In the genomic region with DNA sequence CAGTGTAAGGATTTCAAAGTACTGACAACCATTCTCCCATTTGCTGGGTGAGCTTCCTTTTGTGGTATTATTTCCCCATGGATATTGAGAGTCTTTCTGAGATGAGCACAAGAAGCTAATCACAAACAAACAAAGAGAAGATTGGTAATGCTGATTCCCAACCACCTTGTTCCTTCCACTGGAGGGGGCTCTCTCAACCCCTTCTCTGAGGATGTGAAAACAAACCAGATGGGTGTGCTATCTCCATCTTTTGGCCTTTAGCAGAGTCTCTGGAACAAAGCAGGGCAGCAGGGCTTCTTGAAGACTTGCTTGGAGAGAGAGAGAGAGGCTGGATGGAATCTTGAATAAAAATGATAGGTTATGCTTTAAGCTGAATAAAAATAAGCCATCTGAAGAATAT, we compare ENCODE assay signal across 8 cellular contexts.
A peak's percentile ranks its signal among the peaks of the same experiment; 100 is the strongest.
DNase-seq lines count a peak whose midpoint lies in the region; ATAC-seq and TF ChIP-seq lines count a peak whose summit lies in the region.

No MANE protein-coding gene starts in this region.

- H2BK12ac ChIP-seq in H9 (ENCODE audit: insufficient read length, low read depth, low read length): no peak overlapping the region

- H2BK20ac ChIP-seq in H9 (ENCODE audit: low read depth, low read length, poor library complexity, severe bottlenecking): no peak overlapping the region

- no peak overlapping the region for H2BK15ac ChIP-seq in H9 (ENCODE audit: low read depth, low read length)

- TF ChIP-seq CTCF in H9 (conservative IDR thresholded peaks at IDR 0.05) (peak; percentile 77), HFFc6 (IDR thresholded peaks at IDR 0.05) (no peak)

- no peak overlapping the region for H3T11ph ChIP-seq in H9 (ENCODE audit: low read length)

- no peak overlapping the region for H3K56ac ChIP-seq in H9 (ENCODE audit: insufficient read length, low read depth, low read length)

- no peaks in the 10 kb centered on the region for H3K79me1 ChIP-seq in H9 (ENCODE audit: insufficient read depth, low read depth, low read length, poor library complexity, severe bottlenecking)

- no peak overlapping the region for H4K5ac ChIP-seq in H9 (ENCODE audit: insufficient read length, low read depth, low read length)

- intact Hi-C loops in activated naive CD4-positive, alpha-beta T cell treated with anti-CD3 and anti-CD28 coated beads for 36 hours (cut with micrococcal nuclease): no loop called here

- no peaks in the 10 kb centered on the region for H3K79me2 ChIP-seq in H9 (ENCODE audit: insufficient read depth, low read length)

- DNase-seq in AG08396 (ENCODE audit: low spot score) (peak; percentile 3), H9 (peak; percentile 63), RPMI7951 (ENCODE audit: low read depth) (peak; percentile 85), iPS-NIHi11 (ENCODE audit: low spot score) (peak; percentile 70), HFFc6 (no peak)
- DNase-seq in activated naive CD4-positive, alpha-beta T cell treated with anti-CD3 and anti-CD28 coated beads for 36 hours: no peak
- no peak for DNase-seq in stimulated activated CD4-positive, alpha-beta T cell treated with anti-CD3 and anti-CD28 coated beads, Interleukin-2, amount 100 ng/mL, for 24 hours

- no peak overlapping the region for H2AFZ ChIP-seq in H9 (ENCODE audit: low read length)

- no peak overlapping the region for H3K27ac ChIP-seq in H9 (ENCODE audit: insufficient read length, low read depth, low read length)

- H3K9ac ChIP-seq in H9 (ENCODE audit: extremely low read depth, insufficient read length, low read length): no peak overlapping the region

- H4K8ac ChIP-seq in H9 (replicated peaks; ENCODE audit: insufficient read length, low read depth, low read length): no peak overlapping the region

- H3K4me3 Mint-ChIP-seq in H9 (no peak overlapping the region), HFFc6 (no peak overlapping the region)
- H3K4me3 Mint-ChIP-seq in activated naive CD4-positive, alpha-beta T cell treated with anti-CD3 and anti-CD28 coated beads for 36 hours: no peak overlapping the region

- no peak overlapping the region for H4K91ac ChIP-seq in H9 (ENCODE audit: insufficient read length, low read depth, low read length)

- H3K27me3 Mint-ChIP-seq in H9 (ENCODE audit: low read depth) (no peaks in the 10 kb centered on the region), HFFc6 (ENCODE audit: insufficient read depth) (no peaks in the 10 kb centered on the region; the same call in 1 of the 2 replicates)
- H3K27me3 Mint-ChIP-seq in activated naive CD4-positive, alpha-beta T cell treated with anti-CD3 and anti-CD28 coated beads for 36 hours (ENCODE audit: low read depth): no peaks in the 10 kb centered on the region

- no peak for ATAC-seq in HG02623 (IDR thresholded peaks at IDR 0.05; ENCODE audit: unreplicated experiment)

- H3K14ac ChIP-seq in H9 (ENCODE audit: insufficient read depth, low read length): no peak overlapping the region

- H2BK5ac ChIP-seq in H9 (ENCODE audit: insufficient read length, low read length): no peak overlapping the region

- H3K4me2 ChIP-seq in H9 (ENCODE audit: insufficient read depth, insufficient read length, low read length): no peak overlapping the region

- CTCF ChIA-PET in activated naive CD4-positive, alpha-beta T cell treated with anti-CD3 and anti-CD28 coated beads for 36 hours (lab: Charles Lee): interaction anchor here (0.7 kb wide), 1 partner anchor 663 kb away, joined by 3 read pairs; no protein-coding TSS in a partner anchor

- H3K27me3 ChIP-seq in H9 (ENCODE audit: insufficient read depth, low read length): no peaks in the 10 kb centered on the region

- no peak overlapping the region for H3K4ac ChIP-seq in H9 (ENCODE audit: low read depth, low read length)

- H3K23me2 ChIP-seq in H9 (ENCODE audit: insufficient read length, low read depth, low read length, poor library complexity, severe bottlenecking): no peaks in the 10 kb centered on the region

- H3K36me3 Mint-ChIP-seq in H9 (ENCODE audit: insufficient read depth in 1 of 3, low read depth in 3 of 3) (peaks cover 0 to 4% (median 0%) of the 10 kb centered on the region in 3 experiments; a peak in 1 of 7 replicates), HFFc6 (ENCODE audit: low read depth) (no peaks in the 10 kb centered on the region)
- no peaks in the 10 kb centered on the region for H3K36me3 Mint-ChIP-seq in activated naive CD4-positive, alpha-beta T cell treated with anti-CD3 and anti-CD28 coated beads for 36 hours (ENCODE audit: low read depth)

- no peak overlapping the region for H3K18ac ChIP-seq in H9 (ENCODE audit: insufficient read length, low read depth, low read length)

- H3K4me1 ChIP-seq in H9 (ENCODE audit: insufficient read depth, low read length): no peaks in the 10 kb centered on the region

- H3K9me3 Mint-ChIP-seq in H9 (peaks cover 0 to 2% of the 10 kb centered on the region in 2 experiments; a peak in 1 of 5 replicates), HFFc6 (peaks cover 39% of the 10 kb centered on the region)
- H3K9me3 Mint-ChIP-seq in activated naive CD4-positive, alpha-beta T cell treated with anti-CD3 and anti-CD28 coated beads for 36 hours: peaks cover 14% of the 10 kb centered on the region

- H4K20me1 ChIP-seq in H9 (ENCODE audit: control insufficient read depth, insufficient read depth, insufficient read length): no peaks in the 10 kb centered on the region

- no peak overlapping the region for H2AK5ac ChIP-seq in H9 (ENCODE audit: insufficient read length, low read length)

- no peak overlapping the region for H3K27ac Mint-ChIP-seq in H9
- H3K27ac Mint-ChIP-seq in activated naive CD4-positive, alpha-beta T cell treated with anti-CD3 and anti-CD28 coated beads for 36 hours: no peak overlapping the region
- H3K27ac Mint-ChIP-seq in HFFc6: no peak overlapping the region

- H3K4me1 Mint-ChIP-seq in H9: peaks cover 23 to 25% of the 10 kb centered on the region in 2 experiments
- no peaks in the 10 kb centered on the region for H3K4me1 Mint-ChIP-seq in activated naive CD4-positive, alpha-beta T cell treated with anti-CD3 and anti-CD28 coated beads for 36 hours (ENCODE audit: low read depth)
- H3K4me1 Mint-ChIP-seq in HFFc6 (ENCODE audit: low read depth): no peaks in the 10 kb centered on the region

- no peaks in the 10 kb centered on the region for H3K9me3 ChIP-seq in H9 (ENCODE audit: control insufficient read depth, low read depth, low read length)

- no peak overlapping the region for H3K23ac ChIP-seq in H9 (ENCODE audit: insufficient read length, low read depth, low read length)

- no peak overlapping the region for H2BK120ac ChIP-seq in H9 (ENCODE audit: low read depth, low read length, poor library complexity, severe bottlenecking)

Comparison
In these comparisons a context has a peak if more than half of its experiments do, and no peak if none do; other contexts are left out.
1. DNase-seq: peak in AG08396 (single experiment), H9 (single experiment), RPMI7951 (single experiment) and iPS-NIHi11 (single experiment); none in activated naive CD4-positive, alpha-beta T cell treated with anti-CD3 and anti-CD28 coated beads for 36 hours (single experiment), stimulated activated CD4-positive, alpha-beta T cell treated with anti-CD3 and anti-CD28 coated beads, Interleukin-2, amount 100 ng/mL, for 24 hours (0 of 2) and HFFc6 (single experiment).